ENCODE assay signal across 1 cellular context in genomic region chr22:29587938-29588699, GRCh38.
TF ChIP-seq lines count a peak whose summit lies in the region.

No MANE protein-coding gene starts in this region.

TF ChIP-seq in IMR-90, 13 proteins besides CTCF, POLR2A, EP300 and RAD21 (continued from another document):
- TF ChIP-seq, protein P1, sequence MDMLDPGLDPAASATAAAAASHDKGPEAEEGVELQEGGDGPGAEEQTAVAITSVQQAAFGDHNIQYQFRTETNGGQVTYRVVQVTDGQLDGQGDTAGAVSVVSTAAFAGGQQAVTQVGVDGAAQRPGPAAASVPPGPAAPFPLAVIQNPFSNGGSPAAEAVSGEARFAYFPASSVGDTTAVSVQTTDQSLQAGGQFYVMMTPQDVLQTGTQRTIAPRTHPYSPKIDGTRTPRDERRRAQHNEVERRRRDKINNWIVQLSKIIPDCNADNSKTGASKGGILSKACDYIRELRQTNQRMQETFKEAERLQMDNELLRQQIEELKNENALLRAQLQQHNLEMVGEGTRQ (IDR thresholded peaks at IDR 0.05; ENCODE audit: low read depth, low read length): peak; percentile 84
- peak; percentile 53; the same call in 1 of the 2 replicates for TF ChIP-seq CEBPB (IDR thresholded peaks at IDR 0.05; ENCODE audit: low read depth, low read length)
TF ChIP-seq in IMR-90: peak in this region for 4.
